In genomic region chrY:12651566-12652170, GRCh38 we compare ENCODE assay signal across 23 cellular contexts. TPM values are rescaled to one million over a fixed set of nuclear protein-coding genes. Genes with fewer than 3 reads are reported as not detected.
A peak's percentile ranks its signal among the peaks of the same experiment; 100 is the strongest.
DNase-seq lines count a peak whose midpoint lies in the region; ATAC-seq, FAIRE-seq and TF ChIP-seq lines count a peak whose summit lies in the region.
"Had no signal": no experiment of that assay in that cellular context is flagged by ENCODE, and none has a peak within 500 bp of the region (broad histone marks: within the 10 kb centered on the region; RNA-seq: fewer than 3 reads in every experiment).

No MANE protein-coding gene starts in this region.

- CTCF ChIA-PET in AG04449 (lab: Yijun Ruan, JAX): no interaction called here

- no peak overlapping the region for H2AK5ac ChIP-seq in mesenchymal stem cell (ENCODE audit: low read length, severe bottlenecking)

- no peak overlapping the region for H4K8ac ChIP-seq in mesenchymal stem cell (ENCODE audit: low read length)

- TF ChIP-seq CTCF in AG04449 (IDR thresholded peaks at IDR 0.05; ENCODE audit: insufficient read depth, low read length, missing control alignments): no peak
- no peak for TF ChIP-seq CTCF in bronchial epithelial cell (IDR thresholded peaks at IDR 0.05; ENCODE audit: insufficient read depth, low read length, severe bottlenecking)

- no peaks in the 10 kb centered on the region for H3K79me1 ChIP-seq in mesenchymal stem cell (replicated peaks; ENCODE audit: low read length, poor library complexity, severe bottlenecking)

- H2BK12ac ChIP-seq in mesenchymal stem cell (ENCODE audit: low read length in 2 of 2): no peak overlapping the region

- no peak overlapping the region for H3K14ac ChIP-seq in mesenchymal stem cell (ENCODE audit: low read length in 2 of 2)

- 0% methylated on average over 4 of the region's 5 CpGs for WGBS in mesenchymal stem cell

- H3K23ac ChIP-seq in mesenchymal stem cell (ENCODE audit: low read length in 2 of 2): no peak overlapping the region

- H4K91ac ChIP-seq in mesenchymal stem cell (ENCODE audit: low read length): no peak overlapping the region

- H3K27ac ChIP-seq in mesenchymal stem cell (ENCODE audit: low read length, poor library complexity, severe bottlenecking): peak overlapping the region; percentile 79
- H3K27ac ChIP-seq: SJCRH30 had no signal

- no peaks in the 10 kb centered on the region for H3K9me3 ChIP-seq in mesenchymal stem cell (ENCODE audit: control insufficient read depth, low read length)
- H3K9me3 ChIP-seq: SJCRH30 had no signal

- H3K36me3 ChIP-seq in bronchial epithelial cell (ENCODE audit: control insufficient read depth, insufficient read depth, low read length) (no peaks in the 10 kb centered on the region), mesenchymal stem cell (ENCODE audit: control insufficient read depth in 1 of 2, insufficient read depth in 2 of 2, low read depth in 1 of 2, low read length in 2 of 2) (no peaks in the 10 kb centered on the region)
- H3K36me3 ChIP-seq: SJCRH30 had no signal

- H3K4me2 ChIP-seq in mesenchymal stem cell (ENCODE audit: low read length, poor library complexity, severe bottlenecking): no peak overlapping the region

- H3K4ac ChIP-seq in mesenchymal stem cell (ENCODE audit: low read depth in 1 of 2, low read length in 2 of 2): no peak overlapping the region

- no peak overlapping the region for H2BK5ac ChIP-seq in mesenchymal stem cell (ENCODE audit: low read depth, low read length, poor library complexity, severe bottlenecking)

- no peak overlapping the region for H2BK15ac ChIP-seq in mesenchymal stem cell (ENCODE audit: low read depth, poor library complexity, severe bottlenecking)

- no peaks in the 10 kb centered on the region for H3K4me1 ChIP-seq in mesenchymal stem cell (ENCODE audit: control insufficient read depth, insufficient read depth, low read depth, low read length)
- H3K4me1 ChIP-seq: SJCRH30 had no signal

- H3K9ac ChIP-seq in mesenchymal stem cell (ENCODE audit: low read length): no peak overlapping the region

- no peak overlapping the region for H2BK120ac ChIP-seq in mesenchymal stem cell (ENCODE audit: low read depth, low read length)

- DNase-seq in AG04449 (ENCODE audit: low read depth, low spot score) (peak; percentile 59), HCEC 1CT (peak; percentile 90), bronchial epithelial cell (ENCODE audit: low read depth) (peak; percentile 86), mesenchymal stem cell (peak; percentile 83), hypothalamus (lab: John Stamatoyannopoulos, UW) (no peak)
- DNase-seq: activated CD4-positive, alpha-beta T cell treated with anti-CD3 and anti-CD28 coated beads, Interleukin-2, amount 50 U/mL, for 4 hours; activated gamma-delta T cell treated with Interleukin-2 at 50 U/mL for 16 hours; amygdala; DND-41; effector memory CD8-positive, alpha-beta T cell; midbrain; NCI-H1092; NCI-H2107; NCI-H526; OCI-M1; SJCRH30; stimulated activated CD8-positive, alpha-beta memory T cell treated with anti-CD3 and anti-CD28 coated beads, Interleukin-4, amount 100 ng/mL, for 48 hours; T-helper 2 cell had no signal

- no peak for ATAC-seq in HG02981 (IDR thresholded peaks at IDR 0.05; ENCODE audit: unreplicated experiment)
- ATAC-seq in HG03139 (IDR thresholded peaks at IDR 0.05; ENCODE audit: unreplicated experiment): no peak
- no peak for ATAC-seq in GM21526 (IDR thresholded peaks at IDR 0.05; ENCODE audit: low FRiP score, unreplicated experiment)
- ATAC-seq: effector memory CD8-positive, alpha-beta T cell had no signal

- POLR2A ChIA-PET in AG04449 (lab: Yijun Ruan, JAX): interaction anchor here (1.3 kb wide), 1 partner anchor 10 kb away, joined by 4 read pairs; no protein-coding TSS in a partner anchor

- H2AFZ ChIP-seq in mesenchymal stem cell (ENCODE audit: low read depth, low read length): no peak overlapping the region

- H3K4me3 ChIP-seq in AG04449 (ENCODE audit: low read depth, low read length) (no peak overlapping the region), bronchial epithelial cell (ENCODE audit: low read depth, low read length) (no peak overlapping the region), mesenchymal stem cell (ENCODE audit: insufficient read depth in 1 of 2, low read depth in 1 of 2, low read length in 2 of 2) (no peak overlapping the region)
- H3K4me3 ChIP-seq: SJCRH30 had no signal

- H3K18ac ChIP-seq in mesenchymal stem cell (ENCODE audit: low read depth in 1 of 2, low read length in 2 of 2): no peak overlapping the region

- H3K27me3 ChIP-seq in bronchial epithelial cell (ENCODE audit: control insufficient read depth, insufficient read depth, low read length): no peaks in the 10 kb centered on the region
- H3K27me3 ChIP-seq in mesenchymal stem cell (ENCODE audit: control insufficient read depth in 1 of 2, insufficient read depth in 1 of 2, low read length in 2 of 2): no peaks in the 10 kb centered on the region
- H3K27me3 ChIP-seq: SJCRH30 had no signal

- FAIRE-seq in bronchial epithelial cell (lab: Jason Lieb, UNC): no peak

RNA-seq across cellular contexts. Expression of gene USP9Y, which starts 49.4 kb away (rescaled TPM):
- total RNA-seq in bronchial epithelial cell: 15.0 TPM in 1 of 2 replicates, not detected in the other
- polyA plus RNA-seq in mesenchymal stem cell (2013, experiment 1 of 2): 13.5 TPM
- 13.4 TPM for polyA plus RNA-seq in mesenchymal stem cell (2013, experiment 2 of 2)
- total RNA-seq: HT-29, progenitor cell of endocrine pancreas, SJCRH30 had no signal

Comparison
In these comparisons a context has a peak if more than half of its experiments do, and no peak if none do; other contexts are left out.
1. DNase-seq: peak in AG04449 (single experiment), HCEC 1CT (single experiment), bronchial epithelial cell (single experiment) and mesenchymal stem cell (single experiment); none in hypothalamus (0 of 51).